Comparison of ENCODE assay signal across 12 cellular contexts in the genomic region with DNA sequence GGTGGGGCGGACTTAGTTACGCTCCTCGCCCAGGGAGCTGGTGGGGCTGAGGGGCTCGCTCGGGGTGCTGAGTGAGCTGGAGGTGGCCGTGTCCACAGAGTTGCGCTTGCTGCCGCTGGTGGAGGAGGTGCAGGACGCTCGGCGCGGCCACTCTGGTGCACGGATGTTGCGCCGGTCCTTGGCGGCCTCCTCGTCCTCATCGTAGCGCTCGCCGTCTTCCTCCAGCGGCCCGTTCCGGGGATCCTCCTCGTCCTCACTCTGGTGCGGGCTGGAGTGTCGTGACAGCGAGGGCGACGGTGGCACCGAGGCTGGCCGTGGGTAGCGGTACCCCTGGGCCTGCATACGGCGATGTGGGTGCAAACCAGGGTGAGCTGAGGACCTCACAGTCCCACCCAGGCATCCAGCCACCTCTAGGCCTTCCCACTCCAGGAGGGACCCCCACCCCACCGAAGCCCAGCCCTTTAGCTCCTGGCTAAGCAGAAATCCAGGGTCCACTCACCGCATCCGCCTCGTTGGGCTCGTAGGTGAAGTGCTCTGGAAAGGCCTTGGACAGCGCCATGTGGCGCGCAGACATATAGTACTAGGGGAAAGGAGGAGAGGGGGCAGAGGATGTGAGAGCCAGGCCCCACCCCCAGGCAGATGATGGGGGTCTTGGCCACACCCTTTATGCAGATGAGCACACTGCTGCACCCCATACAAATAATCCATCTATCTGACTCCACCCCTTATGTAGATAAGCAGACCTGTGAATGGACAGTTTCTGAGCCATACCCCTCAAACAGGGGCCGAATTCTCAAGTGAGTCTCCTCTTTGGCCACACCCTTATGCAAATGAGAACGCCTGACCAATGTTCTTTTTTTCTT. TPM values are rescaled to one million over a fixed set of nuclear protein-coding genes. Genes with fewer than 3 reads are reported as not detected.
A peak's percentile ranks its signal among the peaks of the same experiment; 100 is the strongest.
DNase-seq lines count a peak whose midpoint lies in the region; ATAC-seq, FAIRE-seq and TF ChIP-seq lines count a peak whose summit lies in the region.
"Had no signal": no experiment of that assay in that cellular context is flagged by ENCODE, and none has a peak within 500 bp of the region (broad histone marks: within the 10 kb centered on the region; RNA-seq: fewer than 3 reads in every experiment).

No MANE protein-coding gene starts in this region.

- TF ChIP-seq CTCF in A549 (IDR thresholded peaks at IDR 0.05) (no peak), Panc1 (IDR thresholded peaks at IDR 0.05) (no peak), fibroblast of mammary gland (conservative IDR thresholded peaks at IDR 0.05; ENCODE audit: control insufficient read depth, insufficient read depth, low read depth, low read length) (no peak), nephron progenitor cell (IDR thresholded peaks at IDR 0.05) (no peak)

- TF ChIP-seq POLR2A in A549 (IDR thresholded peaks at IDR 0.05; ENCODE audit: low read length) = no peak

- intact Hi-C loops in Panc1 (cut with micrococcal nuclease; ENCODE audit: unreplicated experiment) = loop anchor here (10.0 kb wide), 1 partner anchor 185 kb away; no protein-coding TSS in a partner anchor

- no peak overlapping the region for H3K4me3 Mint-ChIP-seq in nephron progenitor cell

- no peaks in the 10 kb centered on the region for H3K27me3 ChIP-seq in Panc1 (ENCODE audit: control insufficient read depth, insufficient read depth, low read length)
- H3K27me3 ChIP-seq: transverse colon had no signal

- no peaks in the 10 kb centered on the region for H3K9me3 Mint-ChIP-seq in nephron progenitor cell

- TF ChIP-seq EP300 in A549 (IDR thresholded peaks at IDR 0.05) = no peak

- peak overlapping the region in 1 of 2 experiments; percentile 63; a peak in 2 of 6 replicates for H3K27ac ChIP-seq in A549
- peak overlapping the region; percentile 14; the same call in 1 of the 2 replicates for H3K27ac ChIP-seq in Panc1 (ENCODE audit: low read length)

- no peak overlapping the region for H3K4me2 ChIP-seq in A549

- H3K36me3 Mint-ChIP-seq in nephron progenitor cell (ENCODE audit: low read depth) = peaks cover 54% of the 10 kb centered on the region

- in situ Hi-C loops in G401 (cut with HindIII; ENCODE audit: low sequenced_read_pairs) (no loop called here), Panc1 (cut with HindIII; ENCODE audit: low pct_unique_long_range_greater_than_20kb, low sequenced_read_pairs) (no loop called here), KBM-7 (cut with MboI; ENCODE audit: low pct_unique_long_range_greater_than_20kb, low sequenced_read_pairs) (no loop called here)

- no peak overlapping the region for H3K4me3 ChIP-seq in A549
- no peak overlapping the region for H3K4me3 ChIP-seq in Panc1 (ENCODE audit: low read depth in 2 of 2, low read length in 2 of 2)
- no peak overlapping the region for H3K4me3 ChIP-seq in fibroblast of mammary gland (ENCODE audit: control insufficient read depth, low read depth, low read length)
- H3K4me3 ChIP-seq: transverse colon had no signal

- no peak for FAIRE-seq in A549 (lab: Jason Lieb, UNC)
- FAIRE-seq: H1 had no signal

- CTCF ChIA-PET in A549 (lab: Yijun Ruan, JAX) = interaction anchor here (0.6 to 19.0 kb wide), 26 partner anchors 7 to 323 kb away, joined by 3 to 360 read pairs (median 13); a partner anchor contains a TSS
- CTCF ChIA-PET in Panc1 (lab: Charles Lee) = interaction anchor here (1.3 to 1.4 kb wide), 2 partner anchors 24 to 35 kb away, joined by 7 to 11 read pairs; a partner anchor contains a TSS

- no peak for TF ChIP-seq RAD21 in A549 (conservative IDR thresholded peaks at IDR 0.05 in 1 of 2, IDR thresholded peaks at IDR 0.05 in 1 of 2)

- ATAC-seq in A549 (peak; percentile 17 to 44), Panc1 (no peak; the same call in 1 of the 2 replicates), GM18867 (IDR thresholded peaks at IDR 0.05; ENCODE audit: unreplicated experiment) (no peak), GM18498 (IDR thresholded peaks at IDR 0.05; ENCODE audit: unreplicated experiment) (no peak)

- 95% methylated on average over 43 of the region's 45 CpGs for WGBS in A549 (ENCODE audit: missing lambda C conversion rate)

- H3K9me3 ChIP-seq in A549 (no peaks in the 10 kb centered on the region), Panc1 (ENCODE audit: control insufficient read depth, insufficient read depth, low read depth, low read length) (no peaks in the 10 kb centered on the region)
- H3K9me3 ChIP-seq: transverse colon had no signal

- DNase-seq in A549 (ENCODE audit: low read depth in 1 of 2, low spot score in 1 of 2) (peak; percentile 74 to 86), G401 (ENCODE audit: low spot score) (peak; percentile 70), Panc1 (ENCODE audit: low read depth, low spot score) (no peak), fibroblast of mammary gland (ENCODE audit: low read depth) (peak; percentile 51), nephron progenitor cell (no peak), KBM-7 (no peak)
- DNase-seq: NCI-H1105 treated with DMSO at 0.1 percent for 48 hours, occipital lobe, transverse colon had no signal

- H3K36me3 ChIP-seq in Panc1 (ENCODE audit: control insufficient read depth, insufficient read depth, low read length) = peaks cover 2% of the 10 kb centered on the region

- POLR2A ChIA-PET in A549 (lab: Yijun Ruan, JAX) = interaction anchor here (0.5 to 9.6 kb wide), 6 partner anchors 13 to 174 kb away, joined by 5 to 175 read pairs (median 13); a partner anchor contains a TSS
- POLR2A ChIA-PET in Panc1 (lab: Charles Lee) = interaction anchor here (0.5 kb wide), 1 partner anchor 126 kb away, joined by 7 read pairs; no protein-coding TSS in a partner anchor

- peaks cover 42% of the 10 kb centered on the region for H3K4me1 Mint-ChIP-seq in nephron progenitor cell

- no peak overlapping the region for H3K27ac Mint-ChIP-seq in nephron progenitor cell

- H3K4me1 ChIP-seq in A549 = peaks cover 27% of the 10 kb centered on the region
- H3K4me1 ChIP-seq in Panc1 (ENCODE audit: control insufficient read depth, insufficient read depth, low read length) = peaks cover 16% of the 10 kb centered on the region

- peaks cover 2% of the 10 kb centered on the region for H3K27me3 Mint-ChIP-seq in nephron progenitor cell (ENCODE audit: low read depth, poor library complexity)

- no TSS peak for BruUV-seq in Panc1 (replicated peaks; lab: Mats Ljungman, UMichigan)

TF ChIP-seq in A549, 52 proteins besides CTCF, POLR2A, EP300 and RAD21 (continues in another document):
- TF ChIP-seq RARB (CRISPR knock-in tag; IDR thresholded peaks at IDR 0.05) = no peak
- TF ChIP-seq ZFP36 (IDR thresholded peaks at IDR 0.05; ENCODE audit: borderline replicate concordance, partially characterized antibody) = no peak
- TF ChIP-seq, protein P1, sequence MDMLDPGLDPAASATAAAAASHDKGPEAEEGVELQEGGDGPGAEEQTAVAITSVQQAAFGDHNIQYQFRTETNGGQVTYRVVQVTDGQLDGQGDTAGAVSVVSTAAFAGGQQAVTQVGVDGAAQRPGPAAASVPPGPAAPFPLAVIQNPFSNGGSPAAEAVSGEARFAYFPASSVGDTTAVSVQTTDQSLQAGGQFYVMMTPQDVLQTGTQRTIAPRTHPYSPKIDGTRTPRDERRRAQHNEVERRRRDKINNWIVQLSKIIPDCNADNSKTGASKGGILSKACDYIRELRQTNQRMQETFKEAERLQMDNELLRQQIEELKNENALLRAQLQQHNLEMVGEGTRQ (IDR thresholded peaks at IDR 0.05) = no peak

RNA-seq across cellular contexts. Expression of a gene that starts 4.4 kb away (rescaled TPM):
- polyA plus RNA-seq in A549 (2011; rRNA removed) (4,743 and 7,067 TPM in 2 replicates), A549 (2017; fragmentation: RNase III; extraction: RNeasy Plus Mini Kit Qiagen cat#74134 plus additional on column Dnase treatment) (12,141 to 13,930 TPM (median 13,921 TPM) in 3 replicates)
- 10,619 and 11,714 TPM in 2 replicates for polyA plus RNA-seq in A549 (2012; cell fraction: cytosol; rRNA removed)
- 4,146 and 4,930 TPM in 2 replicates for polyA plus RNA-seq in A549 (2012; cell fraction: nucleus; rRNA removed)
- polyA minus RNA-seq in A549 (2011; rRNA and poly(A)+ RNA removed) = 3,763 and 4,254 TPM in 2 replicates
- total RNA-seq in G401 (2014; rRNA removed; shearing (Covaris generic)) = 4,146 and 4,408 TPM in 2 replicates
- 1,332 TPM for total RNA-seq in Panc1 (2021; ENCODE audit: unreplicated experiment)
- polyA plus RNA-seq in Panc1 (2012; ENCODE audit: insufficient read length) = 1,550 TPM

RNA-seq across cellular contexts. Expression of a gene that starts 14.8 kb away (rescaled TPM):
- polyA plus RNA-seq in A549 (2011; rRNA removed) (120 and 134 TPM in 2 replicates), A549 (2017; fragmentation: RNase III; extraction: RNeasy Plus Mini Kit Qiagen cat#74134 plus additional on column Dnase treatment) (265 to 299 TPM (median 284 TPM) in 3 replicates)
- 334 and 386 TPM in 2 replicates for polyA plus RNA-seq in A549 (2012; cell fraction: cytosol; rRNA removed)
- 294 and 323 TPM in 2 replicates for polyA plus RNA-seq in A549 (2012; cell fraction: nucleus; rRNA removed)
- 120 and 135 TPM in 2 replicates for polyA minus RNA-seq in A549 (2011; rRNA and poly(A)+ RNA removed)
- 160 and 177 TPM in 2 replicates for total RNA-seq in G401 (2014; rRNA removed; shearing (Covaris generic))
- total RNA-seq in Panc1 (2021; ENCODE audit: unreplicated experiment) = 100 TPM
- 133 TPM for polyA plus RNA-seq in Panc1 (2012; ENCODE audit: insufficient read length)

RNA-seq across cellular contexts. Expression of a gene that starts 23.6 kb away (rescaled TPM):
- polyA plus RNA-seq in A549 (2011; rRNA removed) (10.3 and 16.4 TPM in 2 replicates), A549 (2017; fragmentation: RNase III; extraction: RNeasy Plus Mini Kit Qiagen cat#74134 plus additional on column Dnase treatment) (23.8 to 25.0 TPM (median 24.8 TPM) in 3 replicates)
- polyA plus RNA-seq in A549 (2012; cell fraction: cytosol; rRNA removed) = 20.9 and 27.4 TPM in 2 replicates
- 56.7 and 57.3 TPM in 2 replicates for polyA plus RNA-seq in A549 (2012; cell fraction: nucleus; rRNA removed)
- 29.5 and 30.2 TPM in 2 replicates for polyA minus RNA-seq in A549 (2011; rRNA and poly(A)+ RNA removed)
- 41.3 and 43.2 TPM in 2 replicates for total RNA-seq in G401 (2014; rRNA removed; shearing (Covaris generic))
- 20.2 TPM for total RNA-seq in Panc1 (2021; ENCODE audit: unreplicated experiment)
- polyA plus RNA-seq in Panc1 (2012; ENCODE audit: insufficient read length) = 31.7 TPM

RNA-seq across cellular contexts. Expression of a gene that starts 24.2 kb away (rescaled TPM):
- polyA plus RNA-seq in A549 (2011; rRNA removed) = 146 and 186 TPM in 2 replicates
- polyA plus RNA-seq in A549 (2012; cell fraction: cytosol; rRNA removed) = 517 and 543 TPM in 2 replicates
- polyA plus RNA-seq in A549 (2012; cell fraction: nucleus; rRNA removed) = 718 and 862 TPM in 2 replicates
- polyA plus RNA-seq in A549 (2017; fragmentation: RNase III; extraction: RNeasy Plus Mini Kit Qiagen cat#74134 plus additional on column Dnase treatment) = 213 to 274 TPM (median 225 TPM) in 3 replicates
- polyA minus RNA-seq in A549 (2011; rRNA and poly(A)+ RNA removed) = 231 and 334 TPM in 2 replicates
- 426 and 535 TPM in 2 replicates for total RNA-seq in G401 (2014; rRNA removed; shearing (Covaris generic))
- 170 TPM for total RNA-seq in Panc1 (2021; ENCODE audit: unreplicated experiment)
- polyA plus RNA-seq in Panc1 (2012; ENCODE audit: insufficient read length) = 236 TPM

RNA-seq across cellular contexts. Expression of a gene that starts 36.0 kb away (rescaled TPM):
- polyA plus RNA-seq in A549 (2011; rRNA removed) (0.60 and 0.78 TPM in 2 replicates), A549 (2017; fragmentation: RNase III; extraction: RNeasy Plus Mini Kit Qiagen cat#74134 plus additional on column Dnase treatment) (1.1 to 1.2 TPM (median 1.2 TPM) in 3 replicates)
- polyA plus RNA-seq in A549 (2012; cell fraction: cytosol; rRNA removed) = 0.90 and 1.1 TPM in 2 replicates
- 0.93 and 1.1 TPM in 2 replicates for polyA plus RNA-seq in A549 (2012; cell fraction: nucleus; rRNA removed)
- polyA minus RNA-seq in A549 (2011; rRNA and poly(A)+ RNA removed) = 0.29 TPM in 1 of 2 replicates, not detected in the other
- 3.0 and 4.2 TPM in 2 replicates for total RNA-seq in G401 (2014; rRNA removed; shearing (Covaris generic))
- total RNA-seq in Panc1 (2021; ENCODE audit: unreplicated experiment) = 0.85 TPM
- polyA plus RNA-seq in Panc1 (2012; ENCODE audit: insufficient read length) = 0.58 TPM
- total RNA-seq: occipital lobe had no signal

Comparison
In these comparisons a context has a peak if more than half of its experiments do, and no peak if none do; other contexts are left out.
1. ATAC-seq: peak in A549 (2 of 2); none in Panc1 (single experiment), GM18867 (single experiment) and GM18498 (single experiment).
2. DNase-seq: peak in A549 (2 of 2), G401 (single experiment) and fibroblast of mammary gland (single experiment); none in Panc1 (single experiment), nephron progenitor cell (single experiment) and KBM-7 (single experiment).